ENCODE assay signal across 26 cellular contexts in the genomic region with DNA sequence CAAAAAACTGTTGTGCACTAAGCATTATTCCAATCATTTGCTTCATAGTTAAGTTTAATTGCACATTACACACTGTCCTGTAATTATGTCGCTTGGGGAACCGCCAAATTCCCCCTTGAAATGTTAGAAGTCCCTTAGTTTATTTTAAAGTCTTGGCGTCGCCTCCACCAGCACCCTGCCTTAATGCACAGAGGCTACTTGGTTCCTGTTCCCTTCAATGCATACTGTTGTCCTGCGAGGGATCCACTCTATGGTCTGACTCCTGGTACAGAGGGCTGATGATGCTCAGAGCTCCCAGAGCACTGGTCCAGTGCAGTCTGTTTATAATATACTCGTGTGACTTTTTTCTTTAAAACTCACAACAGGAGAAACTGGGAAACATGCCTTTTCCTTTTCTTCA.
A peak's percentile ranks its signal among the peaks of the same experiment; 100 is the strongest.
DNase-seq lines count a peak whose midpoint lies in the region; ATAC-seq and TF ChIP-seq lines count a peak whose summit lies in the region.
"Had no signal": no experiment of that assay in that cellular context is flagged by ENCODE, and none has a peak within 500 bp of the region (broad histone marks: within the 10 kb centered on the region; RNA-seq: fewer than 3 reads in every experiment).

No MANE protein-coding gene starts in this region.

- ATAC-seq in GM18861 (IDR thresholded peaks at IDR 0.05; ENCODE audit: unreplicated experiment), result no peak
- no peak for ATAC-seq in GM21528 (IDR thresholded peaks at IDR 0.05; ENCODE audit: low FRiP score, unreplicated experiment)
- ATAC-seq: HepG2; stimulated activated effector memory CD8-positive, alpha-beta T cell treated with anti-CD3 and anti-CD28 coated beads, Interleukin-12 subunit alpha, Interleukin-12 subunit beta, amount 100 ng/mL, for 72 hours; upper lobe of right lung had no signal

- DNase-seq in cardiac muscle cell (ENCODE audit: low read depth in 1 of 2, low spot score in 1 of 2) (no peak), right atrium auricular region (ENCODE audit: low spot score) (no peak), NCI-H69 (lab: John Stamatoyannopoulos, UW) (peak; percentile 92), medulla oblongata (ENCODE audit: extremely low spot score) (peak; percentile 48), KBM-7 (no peak)
- DNase-seq: activated CD4-positive, alpha-beta T cell treated with anti-CD3 and anti-CD28 coated beads, Interleukin-2, amount 50 U/mL, for 1 hour; activated naive CD4-positive, alpha-beta T cell treated with Interleukin-2 at 50 U/mL for 16 hours; activated T-cell treated with anti-CD3 and anti-CD28 coated beads, Interleukin-2, amount 50 U/mL, for 48 hours; BE2C; DMS53; effector memory CD4-positive, alpha-beta T cell; erythroblast; GDM1; MV-4-11; NCI-H1930; SHP77; sigmoid colon; stimulated activated CD4-positive, alpha-beta T cell treated with anti-CD3 and anti-CD28 coated beads, Interleukin-4, amount 100 ng/mL, for 24 hours; T1000; upper lobe of right lung had no signal

- in situ Hi-C loops in KBM-7 (cut with MboI; ENCODE audit: low pct_unique_long_range_greater_than_20kb, low sequenced_read_pairs), result no loop called here

- H3K27ac ChIP-seq in cardiac muscle cell, result peak overlapping the region; percentile 10
- no peak overlapping the region for H3K27ac ChIP-seq in right atrium auricular region
- H3K27ac ChIP-seq in temporal lobe (ENCODE audit: low read depth, low read length), result peak overlapping the region; percentile 3
- H3K27ac ChIP-seq: prostate gland, upper lobe of right lung had no signal

- TF ChIP-seq CTCF in cardiac muscle cell (IDR thresholded peaks at IDR 0.05; ENCODE audit: low read depth, low read length), result no peak
- no peak for TF ChIP-seq CTCF in right atrium auricular region (IDR thresholded peaks at IDR 0.05)

- H3K36me3 ChIP-seq in cardiac muscle cell, result no peaks in the 10 kb centered on the region
- no peaks in the 10 kb centered on the region for H3K36me3 ChIP-seq in right atrium auricular region
- H3K36me3 ChIP-seq: BE2C, prostate gland, sigmoid colon, upper lobe of right lung had no signal

- H3K4me3 ChIP-seq in cardiac muscle cell, result no peak overlapping the region
- no peak overlapping the region for H3K4me3 ChIP-seq in right atrium auricular region
- H3K4me3 ChIP-seq: prostate gland, sigmoid colon, upper lobe of right lung had no signal

- no peaks in the 10 kb centered on the region for H3K9me3 ChIP-seq in cardiac muscle cell (ENCODE audit: low read depth)
- no peaks in the 10 kb centered on the region for H3K9me3 ChIP-seq in right atrium auricular region
- H3K9me3 ChIP-seq: BE2C, prostate gland, sigmoid colon, upper lobe of right lung had no signal

- H3K4me1 ChIP-seq in cardiac muscle cell (ENCODE audit: low read depth) (peaks cover 8% of the 10 kb centered on the region), right atrium auricular region (peaks cover 0 to 8% of the 10 kb centered on the region in 2 donors)
- H3K4me1 ChIP-seq: BE2C, prostate gland had no signal

- H3K27me3 ChIP-seq in cardiac muscle cell (no peaks in the 10 kb centered on the region), right atrium auricular region (no peaks in the 10 kb centered on the region)
- H3K27me3 ChIP-seq: BE2C, sigmoid colon, upper lobe of right lung had no signal

Comparison
In these comparisons a context has a peak if more than half of its experiments do, and no peak if none do; other contexts are left out.
1. H3K27ac ChIP-seq: peak in cardiac muscle cell (single experiment) and temporal lobe (single experiment); none in right atrium auricular region (0 of 2).
2. DNase-seq: peak in NCI-H69 (single experiment) and medulla oblongata (single experiment); none in cardiac muscle cell (0 of 2), right atrium auricular region (single experiment) and KBM-7 (single experiment).